ENCODE assay signal across 34 cellular contexts in genomic region chr4:114588305-114588704, GRCh38.
"Had no signal": no experiment of that assay in that cellular context is flagged by ENCODE, and none has a peak within 500 bp of the region (broad histone marks: within the 10 kb centered on the region; RNA-seq: fewer than 3 reads in every experiment).

No MANE protein-coding gene starts in this region.

- H3K27me3 ChIP-seq: MG63 had no signal

- H3K4me3 ChIP-seq: MG63 had no signal

- H3K9ac ChIP-seq: KMS-11 had no signal

- H3K27ac ChIP-seq: KMS-11 had no signal

- H3K9me3 ChIP-seq: MG63 had no signal

- DNase-seq: Karpas-422, Kasumi-1, MG63, MM.1S, MV-4-11, NCI-H1048, NCI-H1092, NCI-H1092 treated with DMSO at 0.1 percent for 48 hours, NCI-H1105, NCI-H1105 treated with DMSO at 0.1 percent for 48 hours, NCI-H1417, NCI-H1417 treated with DMSO at 0.1 percent for 48 hours, NCI-H1436, NCI-H1436 treated with DMSO at 0.1 percent for 48 hours, NCI-H146, NCI-H1694, NCI-H1694 treated with DMSO at 0.1 percent for 48 hours, NCI-H187 treated with DMSO at 0.1 percent for 48 hours, NCI-H1930, NCI-H2029, NCI-H2029 treated with DMSO at 0.1 percent for 48 hours, NCI-H2081, NCI-H2081 treated with DMSO at 0.1 percent for 48 hours, NCI-H2107, NCI-H2171, NCI-H2171 treated with DMSO at 0.1 percent for 48 hours, NCI-H2227 treated with DMSO at 0.1 percent for 48 hours, NCI-H226, NCI-H345, NCI-H446, NCI-H446 treated with DMSO at 0.1 percent for 48 hours, NCI-H510A, NCI-H510A treated with DMSO at 0.1 percent for 48 hours had no signal

- H3K4me2 ChIP-seq: KMS-11 had no signal

- H3K36me3 ChIP-seq: MG63 had no signal
